In the genomic region with DNA sequence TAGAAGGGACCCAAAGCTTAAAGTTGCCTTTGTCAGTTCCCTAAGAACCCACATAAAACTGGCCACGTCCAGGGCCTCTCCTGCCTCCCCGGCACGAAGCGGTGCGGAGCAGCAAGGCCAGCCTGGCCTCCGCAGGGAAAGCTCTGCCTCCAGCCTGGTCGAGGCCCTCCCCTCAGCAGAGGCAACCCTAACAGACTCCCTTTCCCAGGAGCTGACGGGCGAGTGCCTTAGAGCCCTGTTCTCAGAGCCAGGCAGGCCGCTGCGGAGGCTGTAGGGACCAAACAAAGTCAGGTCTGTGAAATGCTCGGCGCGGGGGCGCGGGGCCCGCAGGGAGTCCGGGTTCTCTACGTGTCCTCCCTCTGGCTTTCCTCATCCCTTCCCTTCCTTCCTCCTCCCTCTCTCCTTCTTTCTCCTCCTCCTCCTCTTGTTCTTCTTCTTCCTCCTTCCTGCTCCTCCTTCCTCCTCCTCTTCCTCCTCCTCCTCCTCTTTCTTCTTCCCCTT, we compare ENCODE assay signal across 13 cellular contexts. TPM values are rescaled to one million over a fixed set of nuclear protein-coding genes. Genes with fewer than 3 reads are reported as not detected.
DNase-seq lines count a peak whose midpoint lies in the region; ATAC-seq and TF ChIP-seq lines count a peak whose summit lies in the region.
"Had no signal": no experiment of that assay in that cellular context is flagged by ENCODE, and none has a peak within 500 bp of the region (broad histone marks: within the 10 kb centered on the region; RNA-seq: fewer than 3 reads in every experiment).

No MANE protein-coding gene starts in this region.

- CTCF ChIA-PET in HEK293 (lab: Yijun Ruan, JAX) = interaction anchor here (1.2 kb wide), 1 partner anchor 110 kb away, joined by 3 read pairs; no protein-coding TSS in a partner anchor

- WGBS in prostate gland = 71% methylated on average over 19 of the region's 19 CpGs

- no peaks in the 10 kb centered on the region for H3K36me3 ChIP-seq in HEK293 (ENCODE audit: control insufficient read depth in 2 of 2, insufficient read depth in 1 of 2, low read length in 2 of 2)
- no peaks in the 10 kb centered on the region for H3K36me3 ChIP-seq in ascending aorta
- H3K36me3 ChIP-seq in iPS-18a (ENCODE audit: control insufficient read depth, low read depth, low read length) = no peaks in the 10 kb centered on the region
- no peaks in the 10 kb centered on the region for H3K36me3 ChIP-seq in prostate gland
- H3K36me3 ChIP-seq: HAP-1, sigmoid colon, uterus had no signal

- H3K4me1 ChIP-seq in HEK293 (ENCODE audit: control insufficient read depth, insufficient read depth, low read length) (no peaks in the 10 kb centered on the region), ascending aorta (peaks cover 9 to 17% of the 10 kb centered on the region in 2 donors), iPS-18a (ENCODE audit: control insufficient read depth, low read depth, low read length) (peaks cover 13% of the 10 kb centered on the region), prostate gland (replicated peaks) (peaks cover 15% of the 10 kb centered on the region)
- H3K4me1 ChIP-seq: HAP-1, uterus had no signal

- H3K9me3 ChIP-seq in HEK293 (ENCODE audit: control insufficient read depth, insufficient read depth, low read depth, low read length) (no peaks in the 10 kb centered on the region), ascending aorta (no peaks in the 10 kb centered on the region), iPS-18a (ENCODE audit: control insufficient read depth, low read depth, low read length) (no peaks in the 10 kb centered on the region), prostate gland (no peaks in the 10 kb centered on the region)
- H3K9me3 ChIP-seq: HAP-1, sigmoid colon, uterus had no signal

- no peak overlapping the region for H3K27ac ChIP-seq in HEK293 (ENCODE audit: extremely low read depth, low read depth, low read length)
- peak overlapping the region; percentile 83 to 91 for H3K27ac ChIP-seq in ascending aorta
- H3K27ac ChIP-seq in iPS-18a (ENCODE audit: low read length) = no peak overlapping the region
- H3K27ac ChIP-seq in prostate gland = no peak overlapping the region
- H3K27ac ChIP-seq: sigmoid colon, uterus had no signal

- no peak for TF ChIP-seq CTCF in HEK293 (tag by site-specific recombination; IDR thresholded peaks at IDR 0.05)
- no peak for TF ChIP-seq CTCF in ascending aorta (IDR thresholded peaks at IDR 0.05)
- TF ChIP-seq CTCF in prostate gland (IDR thresholded peaks at IDR 0.05) = no peak

- no peak overlapping the region for H3K9ac ChIP-seq in iPS-18a (ENCODE audit: low read length)

- no peaks in the 10 kb centered on the region for H3K27me3 ChIP-seq in ascending aorta
- H3K27me3 ChIP-seq in iPS-18a (ENCODE audit: control insufficient read depth, insufficient read depth, low read length) = peaks cover 18% of the 10 kb centered on the region
- no peaks in the 10 kb centered on the region for H3K27me3 ChIP-seq in prostate gland (replicated peaks; ENCODE audit: insufficient read depth)

- DNase-seq in ascending aorta (ENCODE audit: low spot score in 2 of 2) = no peak
- no peak for DNase-seq in prostate gland (ENCODE audit: low spot score)
- DNase-seq in GM03348 (ENCODE audit: low spot score) = no peak
- DNase-seq: NCI-H1417; OCI-M1; sigmoid colon; stimulated activated CD4-positive, alpha-beta T cell treated with anti-CD3 and anti-CD28 coated beads, Interleukin-4, amount 100 ng/mL, for 4 hours; uterus had no signal

- peak; percentile 8 for TF ChIP-seq POLR2A in prostate gland (IDR thresholded peaks at IDR 0.05)

- POLR2A ChIA-PET in HEK293 (lab: Yijun Ruan, JAX) = interaction anchor here (0.5 kb wide), 1 partner anchor 41 kb away, joined by 4 read pairs; no protein-coding TSS in a partner anchor

- H3K4me3 ChIP-seq in HEK293 (ENCODE audit: low read depth, low read length) = no peak overlapping the region
- peak overlapping the region in 1 of 2 donors; percentile 15 for H3K4me3 ChIP-seq in ascending aorta
- peak overlapping the region; percentile 46 for H3K4me3 ChIP-seq in iPS-18a (ENCODE audit: low read length)
- no peak overlapping the region for H3K4me3 ChIP-seq in prostate gland
- H3K4me3 ChIP-seq: HAP-1, uterus had no signal

- intact Hi-C loops in ascending aorta (cut with DNase I) (loop anchor here (2.0 to 5.0 kb wide), 3 partner anchors 43 to 113 kb away; no protein-coding TSS in a partner anchor), prostate gland (cut with DNase I) (no loop called here)

- ATAC-seq in HG03097 (IDR thresholded peaks at IDR 0.05; ENCODE audit: low FRiP score, unreplicated experiment) (no peak), GM18858 (IDR thresholded peaks at IDR 0.05; ENCODE audit: unreplicated experiment) (no peak)

TF ChIP-seq in HEK293, 187 proteins besides CTCF, POLR2A, EP300 and RAD21:
- TF ChIP-seq ZFHX2 (tag by site-specific recombination; conservative IDR thresholded peaks at IDR 0.05) (no peak), ZNF664 (tag by site-specific recombination; IDR thresholded peaks at IDR 0.05) (no peak), ZNF324 (tag by site-specific recombination; IDR thresholded peaks at IDR 0.05) (no peak), BCL11A (tag by site-specific recombination; IDR thresholded peaks at IDR 0.05; ENCODE audit: low read depth) (no peak)
- TF ChIP-seq, protein P1, sequence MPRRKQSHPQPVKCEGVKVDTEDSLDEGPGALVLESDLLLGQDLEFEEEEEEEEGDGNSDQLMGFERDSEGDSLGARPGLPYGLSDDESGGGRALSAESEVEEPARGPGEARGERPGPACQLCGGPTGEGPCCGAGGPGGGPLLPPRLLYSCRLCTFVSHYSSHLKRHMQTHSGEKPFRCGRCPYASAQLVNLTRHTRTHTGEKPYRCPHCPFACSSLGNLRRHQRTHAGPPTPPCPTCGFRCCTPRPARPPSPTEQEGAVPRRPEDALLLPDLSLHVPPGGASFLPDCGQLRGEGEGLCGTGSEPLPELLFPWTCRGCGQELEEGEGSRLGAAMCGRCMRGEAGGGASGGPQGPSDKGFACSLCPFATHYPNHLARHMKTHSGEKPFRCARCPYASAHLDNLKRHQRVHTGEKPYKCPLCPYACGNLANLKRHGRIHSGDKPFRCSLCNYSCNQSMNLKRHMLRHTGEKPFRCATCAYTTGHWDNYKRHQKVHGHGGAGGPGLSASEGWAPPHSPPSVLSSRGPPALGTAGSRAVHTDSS (tag by site-specific recombination; IDR thresholded peaks at IDR 0.05) = peak; percentile 73; the same call in 1 of the 2 replicates
- TF ChIP-seq, protein P2, sequence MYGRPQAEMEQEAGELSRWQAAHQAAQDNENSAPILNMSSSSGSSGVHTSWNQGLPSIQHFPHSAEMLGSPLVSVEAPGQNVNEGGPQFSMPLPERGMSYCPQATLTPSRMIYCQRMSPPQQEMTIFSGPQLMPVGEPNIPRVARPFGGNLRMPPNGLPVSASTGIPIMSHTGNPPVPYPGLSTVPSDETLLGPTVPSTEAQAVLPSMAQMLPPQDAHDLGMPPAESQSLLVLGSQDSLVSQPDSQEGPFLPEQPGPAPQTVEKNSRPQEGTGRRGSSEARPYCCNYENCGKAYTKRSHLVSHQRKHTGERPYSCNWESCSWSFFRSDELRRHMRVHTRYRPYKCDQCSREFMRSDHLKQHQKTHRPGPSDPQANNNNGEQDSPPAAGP (tag by site-specific recombination; IDR thresholded peaks at IDR 0.05) = no peak

RNA-seq across cellular contexts. Expression of a gene that starts 40.7 kb away (rescaled TPM):
- total RNA-seq in ascending aorta (6.4 TPM), prostate gland (10 to 100 TPM; 26.9 to 52.6 TPM)

Comparison
In these comparisons a context has a peak if more than half of its experiments do, and no peak if none do; other contexts are left out.
1. H3K27ac ChIP-seq: peak in ascending aorta (2 of 2); none in HEK293 (single experiment), iPS-18a (single experiment) and prostate gland (0 of 2).